In the genomic region with DNA sequence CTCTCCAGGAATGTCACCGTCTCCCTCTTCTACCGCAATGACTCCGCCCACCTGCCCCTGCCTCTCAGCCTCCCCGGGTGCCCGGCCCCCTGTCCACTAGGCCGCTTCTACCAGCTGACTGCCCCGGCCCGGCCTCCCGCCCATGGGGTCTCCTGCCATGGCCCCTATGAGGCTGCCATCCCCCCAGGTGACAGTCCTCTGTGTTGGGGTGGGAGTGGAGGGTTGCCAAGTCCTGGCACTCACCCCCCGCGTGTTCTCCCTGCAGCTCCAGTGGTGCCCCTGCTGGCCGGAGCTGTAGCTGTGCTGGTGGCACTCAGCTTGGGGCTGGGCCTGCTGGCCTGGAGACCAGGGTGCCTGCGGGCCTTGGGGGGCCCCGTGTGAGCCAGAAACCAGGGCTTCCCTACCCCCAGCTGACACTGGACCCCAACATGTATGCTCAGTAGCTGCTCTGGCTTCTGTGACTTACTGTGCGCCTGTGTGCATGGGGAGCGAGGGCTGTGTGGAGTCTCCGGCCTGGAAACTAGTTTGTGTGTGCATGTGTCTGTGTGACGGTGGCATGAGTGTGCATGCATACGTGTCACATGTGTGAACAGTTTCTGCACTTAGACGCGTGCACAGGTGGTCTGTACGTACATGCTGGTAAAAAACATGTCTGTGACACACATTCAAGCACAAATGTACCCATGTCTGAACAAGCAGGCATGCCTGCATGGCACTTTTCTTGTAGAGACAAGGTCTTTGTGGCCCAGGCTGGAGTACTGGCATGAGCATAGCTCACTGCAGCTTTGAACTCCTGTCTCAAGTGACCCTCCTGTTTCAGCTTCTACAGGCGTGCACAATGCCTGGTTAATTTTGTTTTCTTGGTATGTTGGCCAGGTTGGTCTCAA, we compare ENCODE assay signal across 1 cellular context.
A peak's percentile ranks its signal among the peaks of the same experiment; 100 is the strongest.
TF ChIP-seq lines count a peak whose summit lies in the region.

No MANE protein-coding gene starts in this region.

TF ChIP-seq in K562, 482 proteins besides CTCF, POLR2A, EP300 and RAD21 (continued from another document and continues in another):
- TF ChIP-seq CUX1 (CRISPR knock-in tag; IDR thresholded peaks at IDR 0.05) (no peak), COPS2 (conservative IDR thresholded peaks at IDR 0.05) (no peak), KAT7 (CRISPR knock-in tag; IDR thresholded peaks at IDR 0.05; ENCODE audit: borderline replicate concordance) (0 out of 2 replicates have a peak, but pooled peaks have one; percentile 81), STAG1 (CRISPR knock-in tag; IDR thresholded peaks at IDR 0.05; ENCODE audit: borderline replicate concordance) (no peak), PBX2 (CRISPR knock-in tag; IDR thresholded peaks at IDR 0.05; ENCODE audit: low read depth) (no peak), PBX2 (tag; conservative IDR thresholded peaks at IDR 0.05; ENCODE audit: low read depth) (no peak), SMARCB1 (IDR thresholded peaks at IDR 0.05; ENCODE audit: insufficient read length, low read depth) (no peak), ZNF449 (CRISPR knock-in tag; IDR thresholded peaks at IDR 0.05) (no peak), TFAP4 (CRISPR knock-in tag; IDR thresholded peaks at IDR 0.05; ENCODE audit: borderline replicate concordance) (peak; percentile 60; the same call in 1 of the 2 replicates), THRB (CRISPR knock-in tag; conservative IDR thresholded peaks at IDR 0.05) (peak; percentile 77; the same call in 1 of the 2 replicates), SREBF1 (IDR thresholded peaks at IDR 0.05; ENCODE audit: borderline replicate concordance, low read depth, low read length) (no peak), ZBTB33 (CRISPR knock-in tag; IDR thresholded peaks at IDR 0.05) (no peak), NFRKB (IDR thresholded peaks at IDR 0.05; ENCODE audit: low read depth) (no peak), ZNF551 (CRISPR knock-in tag; IDR thresholded peaks at IDR 0.05) (0 out of 2 replicates have a peak, but pooled peaks have one; percentile 12)
- TF ChIP-seq, protein P1, sequence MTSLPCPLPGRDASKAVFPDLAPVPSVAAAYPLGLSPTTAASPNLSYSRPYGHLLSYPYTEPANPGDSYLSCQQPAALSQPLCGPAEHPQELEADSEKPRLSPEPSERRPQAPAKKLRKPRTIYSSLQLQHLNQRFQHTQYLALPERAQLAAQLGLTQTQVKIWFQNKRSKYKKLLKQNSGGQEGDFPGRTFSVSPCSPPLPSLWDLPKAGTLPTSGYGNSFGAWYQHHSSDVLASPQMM (CRISPR knock-in tag; IDR thresholded peaks at IDR 0.05), result 0 out of 2 replicates have a peak, but pooled peaks have one; percentile 59
- TF ChIP-seq, protein P2, sequence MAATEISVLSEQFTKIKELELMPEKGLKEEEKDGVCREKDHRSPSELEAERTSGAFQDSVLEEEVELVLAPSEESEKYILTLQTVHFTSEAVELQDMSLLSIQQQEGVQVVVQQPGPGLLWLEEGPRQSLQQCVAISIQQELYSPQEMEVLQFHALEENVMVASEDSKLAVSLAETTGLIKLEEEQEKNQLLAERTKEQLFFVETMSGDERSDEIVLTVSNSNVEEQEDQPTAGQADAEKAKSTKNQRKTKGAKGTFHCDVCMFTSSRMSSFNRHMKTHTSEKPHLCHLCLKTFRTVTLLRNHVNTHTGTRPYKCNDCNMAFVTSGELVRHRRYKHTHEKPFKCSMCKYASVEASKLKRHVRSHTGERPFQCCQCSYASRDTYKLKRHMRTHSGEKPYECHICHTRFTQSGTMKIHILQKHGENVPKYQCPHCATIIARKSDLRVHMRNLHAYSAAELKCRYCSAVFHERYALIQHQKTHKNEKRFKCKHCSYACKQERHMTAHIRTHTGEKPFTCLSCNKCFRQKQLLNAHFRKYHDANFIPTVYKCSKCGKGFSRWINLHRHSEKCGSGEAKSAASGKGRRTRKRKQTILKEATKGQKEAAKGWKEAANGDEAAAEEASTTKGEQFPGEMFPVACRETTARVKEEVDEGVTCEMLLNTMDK (IDR thresholded peaks at IDR 0.05; ENCODE audit: borderline replicate concordance, insufficient read depth, low read depth, low read length, poor library complexity, severe bottlenecking), result peak; percentile 60
- TF ChIP-seq, protein P3, sequence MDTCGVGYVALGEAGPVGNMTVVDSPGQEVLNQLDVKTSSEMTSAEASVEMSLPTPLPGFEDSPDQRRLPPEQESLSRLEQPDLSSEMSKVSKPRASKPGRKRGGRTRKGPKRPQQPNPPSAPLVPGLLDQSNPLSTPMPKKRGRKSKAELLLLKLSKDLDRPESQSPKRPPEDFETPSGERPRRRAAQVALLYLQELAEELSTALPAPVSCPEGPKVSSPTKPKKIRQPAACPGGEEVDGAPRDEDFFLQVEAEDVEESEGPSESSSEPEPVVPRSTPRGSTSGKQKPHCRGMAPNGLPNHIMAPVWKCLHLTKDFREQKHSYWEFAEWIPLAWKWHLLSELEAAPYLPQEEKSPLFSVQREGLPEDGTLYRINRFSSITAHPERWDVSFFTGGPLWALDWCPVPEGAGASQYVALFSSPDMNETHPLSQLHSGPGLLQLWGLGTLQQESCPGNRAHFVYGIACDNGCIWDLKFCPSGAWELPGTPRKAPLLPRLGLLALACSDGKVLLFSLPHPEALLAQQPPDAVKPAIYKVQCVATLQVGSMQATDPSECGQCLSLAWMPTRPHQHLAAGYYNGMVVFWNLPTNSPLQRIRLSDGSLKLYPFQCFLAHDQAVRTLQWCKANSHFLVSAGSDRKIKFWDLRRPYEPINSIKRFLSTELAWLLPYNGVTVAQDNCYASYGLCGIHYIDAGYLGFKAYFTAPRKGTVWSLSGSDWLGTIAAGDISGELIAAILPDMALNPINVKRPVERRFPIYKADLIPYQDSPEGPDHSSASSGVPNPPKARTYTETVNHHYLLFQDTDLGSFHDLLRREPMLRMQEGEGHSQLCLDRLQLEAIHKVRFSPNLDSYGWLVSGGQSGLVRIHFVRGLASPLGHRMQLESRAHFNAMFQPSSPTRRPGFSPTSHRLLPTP (IDR thresholded peaks at IDR 0.05; ENCODE audit: borderline replicate concordance, extremely low read depth, insufficient read length), result no peak
